Comparison of ENCODE assay signal across 21 cellular contexts in genomic region chr1:45395582-45395981, GRCh38. TPM values are rescaled to one million over a fixed set of nuclear protein-coding genes. Genes with fewer than 3 reads are reported as not detected.
DNase-seq lines count a peak whose midpoint lies in the region; ATAC-seq and TF ChIP-seq lines count a peak whose summit lies in the region.
"Had no signal": no experiment of that assay in that cellular context is flagged by ENCODE, and none has a peak within 500 bp of the region (broad histone marks: within the 10 kb centered on the region; RNA-seq: fewer than 3 reads in every experiment).

No MANE protein-coding gene starts in this region.

- no peak overlapping the region for H3K4me2 ChIP-seq in PC-3 (ENCODE audit: low read length)

- H3K27me3 ChIP-seq in PC-3 (ENCODE audit: low read length): no peaks in the 10 kb centered on the region
- H3K27me3 ChIP-seq in suprapubic skin: no peaks in the 10 kb centered on the region

- no peaks in the 10 kb centered on the region for H3K27me3 Mint-ChIP-seq in natural killer cell (ENCODE audit: low read depth in 2 of 2)
- no peaks in the 10 kb centered on the region for H3K27me3 Mint-ChIP-seq in natural killer cell treated with Interleukin-12 subunit alpha and Interleukin-12 subunit beta and Interleukin-15 and Interleukin-18, amount 100 ng/mL, for 72 hours
- no peaks in the 10 kb centered on the region for H3K27me3 Mint-ChIP-seq in naive B cell
- H3K27me3 Mint-ChIP-seq in activated naive CD8-positive, alpha-beta T cell treated with anti-CD3 and anti-CD28 coated beads, Interleukin-2, amount 50 U/mL, for 24 hours: no peaks in the 10 kb centered on the region
- H3K27me3 Mint-ChIP-seq: CD4-positive, alpha-beta T cell had no signal

- POLR2A ChIA-PET in PC-3 (lab: Charles Lee; ENCODE audit: unreplicated experiment): no interaction called here

- H3K4me1 ChIP-seq in PC-3 (ENCODE audit: insufficient read depth, low read length): peaks cover 8% of the 10 kb centered on the region; the same call in 1 of the 2 replicates
- peaks cover 5% of the 10 kb centered on the region for H3K4me1 ChIP-seq in suprapubic skin

- peak overlapping the region in 1 of 2 donors; percentile 25 for H3K27ac Mint-ChIP-seq in natural killer cell
- peak overlapping the region in 1 of 2 donors; percentile 33 for H3K27ac Mint-ChIP-seq in natural killer cell treated with Interleukin-12 subunit alpha and Interleukin-12 subunit beta and Interleukin-15 and Interleukin-18, amount 100 ng/mL, for 72 hours
- peak overlapping the region in 5 of 6 donors; percentile 27 to 97 (median 63) for H3K27ac Mint-ChIP-seq in naive B cell
- no peak overlapping the region for H3K27ac Mint-ChIP-seq in activated naive CD8-positive, alpha-beta T cell treated with anti-CD3 and anti-CD28 coated beads, Interleukin-2, amount 50 U/mL, for 24 hours
- H3K27ac Mint-ChIP-seq: CD4-positive, alpha-beta T cell; H9 had no signal

- no peaks in the 10 kb centered on the region for H4K20me1 ChIP-seq in PC-3 (ENCODE audit: low read length)

- H3K4me3 Mint-ChIP-seq in natural killer cell: peak overlapping the region; percentile 4
- H3K4me3 Mint-ChIP-seq in natural killer cell treated with Interleukin-12 subunit alpha and Interleukin-12 subunit beta and Interleukin-15 and Interleukin-18, amount 100 ng/mL, for 72 hours: no peak overlapping the region
- H3K4me3 Mint-ChIP-seq in naive B cell: peak overlapping the region in 5 of 8 donors; percentile 20 to 59 (median 49)
- no peak overlapping the region for H3K4me3 Mint-ChIP-seq in activated naive CD8-positive, alpha-beta T cell treated with anti-CD3 and anti-CD28 coated beads, Interleukin-2, amount 50 U/mL, for 24 hours
- H3K4me3 Mint-ChIP-seq: CD4-positive, alpha-beta T cell; H9 had no signal

- H3K36me3 Mint-ChIP-seq in natural killer cell (no peaks in the 10 kb centered on the region), naive B cell (no peaks in the 10 kb centered on the region)
- no peaks in the 10 kb centered on the region for H3K36me3 Mint-ChIP-seq in natural killer cell treated with Interleukin-12 subunit alpha and Interleukin-12 subunit beta and Interleukin-15 and Interleukin-18, amount 100 ng/mL, for 72 hours
- no peaks in the 10 kb centered on the region for H3K36me3 Mint-ChIP-seq in activated naive CD8-positive, alpha-beta T cell treated with anti-CD3 and anti-CD28 coated beads, Interleukin-2, amount 50 U/mL, for 24 hours (ENCODE audit: low read depth)

- no peaks in the 10 kb centered on the region for H3F3A ChIP-seq in PC-3 (ENCODE audit: low read length, unreplicated experiment)

- no peak overlapping the region for H2AFZ ChIP-seq in PC-3 (ENCODE audit: low read length)
- H2AFZ ChIP-seq: GM23248 had no signal

- TF ChIP-seq CTCF in natural killer cell (IDR thresholded peaks at IDR 0.05): no peak
- TF ChIP-seq CTCF in PC-3 (conservative IDR thresholded peaks at IDR 0.05; ENCODE audit: low read depth, low read length): no peak
- no peak for TF ChIP-seq CTCF in suprapubic skin (IDR thresholded peaks at IDR 0.05)

- no peak for TF ChIP-seq POLR2A in suprapubic skin (IDR thresholded peaks at IDR 0.05)

- H3K9me3 Mint-ChIP-seq in natural killer cell: no peaks in the 10 kb centered on the region
- no peaks in the 10 kb centered on the region for H3K9me3 Mint-ChIP-seq in natural killer cell treated with Interleukin-12 subunit alpha and Interleukin-12 subunit beta and Interleukin-15 and Interleukin-18, amount 100 ng/mL, for 72 hours
- H3K9me3 Mint-ChIP-seq in naive B cell: no peaks in the 10 kb centered on the region
- H3K9me3 Mint-ChIP-seq in activated naive CD8-positive, alpha-beta T cell treated with anti-CD3 and anti-CD28 coated beads, Interleukin-2, amount 50 U/mL, for 24 hours: no peaks in the 10 kb centered on the region
- H3K9me3 Mint-ChIP-seq: CD4-positive, alpha-beta T cell; H9 had no signal

- DNase-seq in natural killer cell (no peak), PC-3 (peak; percentile 16), naive B cell (no peak), suprapubic skin (ENCODE audit: low spot score in 2 of 2) (no peak), substantia nigra (lab: John Stamatoyannopoulos, UW) (no peak)
- DNase-seq in natural killer cell treated with Interleukin-12 subunit alpha and Interleukin-12 subunit beta and Interleukin-15 and Interleukin-18, amount 100 ng/mL, for 72 hours (ENCODE audit: low spot score): no peak
- DNase-seq in activated naive CD8-positive, alpha-beta T cell treated with anti-CD3 and anti-CD28 coated beads, Interleukin-2, amount 50 U/mL, for 24 hours: no peak
- DNase-seq: CD4-positive, alpha-beta T cell; COR-L47; DMS79; GM23248; H9; KBM-7; NCI-H1092 treated with DMSO at 0.1 percent for 48 hours; NCI-H1436 treated with DMSO at 0.1 percent for 48 hours; NCI-H2029; NCI-H226; NCI-H510A treated with DMSO at 0.1 percent for 48 hours; NCI-H774; NK-92 treated with Interleukin-12 subunit alpha and Interleukin-12 subunit beta, amount 100 ng/mL, for 24 hours had no signal

- no peaks in the 10 kb centered on the region for H3K79me2 ChIP-seq in PC-3 (ENCODE audit: low read length)

- intact Hi-C loops in natural killer cell (cut with micrococcal nuclease): no loop called here
- intact Hi-C loops in PC-3 (cut with micrococcal nuclease): no loop called here

- no peaks in the 10 kb centered on the region for H3K9me2 ChIP-seq in PC-3 (replicated peaks; ENCODE audit: low read length)

- H3K4me1 Mint-ChIP-seq in natural killer cell: peaks cover 10 to 17% of the 10 kb centered on the region in 2 donors
- H3K4me1 Mint-ChIP-seq in natural killer cell treated with Interleukin-12 subunit alpha and Interleukin-12 subunit beta and Interleukin-15 and Interleukin-18, amount 100 ng/mL, for 72 hours (ENCODE audit: low read depth in 2 of 2): peaks cover 18 to 23% of the 10 kb centered on the region in 2 donors
- peaks cover 34 to 45% (median 37%) of the 10 kb centered on the region in 3 donors for H3K4me1 Mint-ChIP-seq in naive B cell
- peaks cover 19% of the 10 kb centered on the region for H3K4me1 Mint-ChIP-seq in activated naive CD8-positive, alpha-beta T cell treated with anti-CD3 and anti-CD28 coated beads, Interleukin-2, amount 50 U/mL, for 24 hours

- no peak overlapping the region for H3K27ac ChIP-seq in PC-3 (ENCODE audit: low read length)
- no peak overlapping the region for H3K27ac ChIP-seq in suprapubic skin
- H3K27ac ChIP-seq in substantia nigra (ENCODE audit: low read depth, low read length, poor library complexity, severe bottlenecking): no peak overlapping the region
- H3K27ac ChIP-seq: GM23248 had no signal

- H3K4me3 ChIP-seq in PC-3 (ENCODE audit: low read length): no peak overlapping the region
- no peak overlapping the region for H3K4me3 ChIP-seq in suprapubic skin
- H3K4me3 ChIP-seq: GM23248 had no signal

- CTCF ChIA-PET in PC-3 (lab: Charles Lee): no interaction called here

- no peaks in the 10 kb centered on the region for H3K36me3 ChIP-seq in PC-3 (ENCODE audit: low read depth, low read length)
- H3K36me3 ChIP-seq in suprapubic skin: no peaks in the 10 kb centered on the region

- H3K9ac ChIP-seq in PC-3 (ENCODE audit: low read length): no peak overlapping the region
- H3K9ac ChIP-seq: GM23248 had no signal

- ATAC-seq in natural killer cell (no peak), PC-3 (peak; percentile 70), naive B cell (ENCODE audit: low read depth in 2 of 2) (no peak)
- ATAC-seq in natural killer cell treated with Interleukin-12 subunit alpha and Interleukin-12 subunit beta and Interleukin-15 and Interleukin-18, amount 100 ng/mL, for 72 hours: no peak
- ATAC-seq in activated naive CD8-positive, alpha-beta T cell treated with anti-CD3 and anti-CD28 coated beads, Interleukin-2, amount 50 U/mL, for 24 hours: no peak
- ATAC-seq: Right ventricle myocardium inferior had no signal

- 85% methylated on average over 1 of the region's 1 CpG for WGBS in suprapubic skin

- no peak for TF ChIP-seq EP300 in suprapubic skin (IDR thresholded peaks at IDR 0.05)

- no TSS peak for BruUV-seq in PC-3 (replicated peaks; lab: Mats Ljungman, UMichigan)

- H3K9me3 ChIP-seq in PC-3 (ENCODE audit: low read length) (no peaks in the 10 kb centered on the region), suprapubic skin (no peaks in the 10 kb centered on the region)

RNA-seq across cellular contexts. Expression of gene MUTYH, which starts 55.3 kb away (rescaled TPM):
- total RNA-seq in natural killer cell (10 to 100 TPM; 44.0 to 55.6 (median 51.5) TPM), PC-3 (2014; rRNA removed) (21.4 and 22.8 TPM in 2 replicates), suprapubic skin (10 to 100 TPM; 22.1 to 38.2 (median 30.7) TPM)
- 10 to 100 TPM; 30.5 to 63.2 TPM for total RNA-seq in natural killer cell treated with Interleukin-12 subunit alpha and Interleukin-12 subunit beta and Interleukin-15 and Interleukin-18, amount 100 ng/mL, for 72 hours
- polyA plus RNA-seq in naive B cell (ENCODE audit: low read depth in 6 of 6): 10 to 100 TPM; 10.4 to 25.3 (median 18.7) TPM

RNA-seq across cellular contexts. Expression of gene TOE1, which starts 55.6 kb away (rescaled TPM):
- total RNA-seq in natural killer cell (10 to 100 TPM; 23.2 to 36.8 (median 28.2) TPM), PC-3 (2014; rRNA removed) (18.2 and 19.5 TPM in 2 replicates), suprapubic skin (1 to 10 TPM; 5.5 to 8.5 (median 8.5) TPM)
- 10 to 100 TPM; 29.8 to 43.6 TPM for total RNA-seq in natural killer cell treated with Interleukin-12 subunit alpha and Interleukin-12 subunit beta and Interleukin-15 and Interleukin-18, amount 100 ng/mL, for 72 hours
- 10 to 100 TPM; 15.5 to 27.8 (median 20.3) TPM for polyA plus RNA-seq in naive B cell (ENCODE audit: low read depth in 6 of 6)

Comparison
In these comparisons a context has a peak if more than half of its experiments do, and no peak if none do; other contexts are left out.
1. H3K4me3 Mint-ChIP-seq: peak in natural killer cell (single experiment) and naive B cell (5 of 8); none in natural killer cell treated with Interleukin-12 subunit alpha and Interleukin-12 subunit beta and Interleukin-15 and Interleukin-18, amount 100 ng/mL, for 72 hours (single experiment) and activated naive CD8-positive, alpha-beta T cell treated with anti-CD3 and anti-CD28 coated beads, Interleukin-2, amount 50 U/mL, for 24 hours (single experiment).